2 cellular contexts compared by ENCODE assay signal in genomic region chr20:34898129-34898528, GRCh38. TPM values are rescaled to one million over a fixed set of nuclear protein-coding genes. Genes with fewer than 3 reads are reported as not detected.
"Had no signal": no experiment of that assay in that cellular context is flagged by ENCODE, and none has a peak within 500 bp of the region (broad histone marks: within the 10 kb centered on the region; RNA-seq: fewer than 3 reads in every experiment).

No MANE protein-coding gene starts in this region.

RNA-seq across cellular contexts. Expression of gene MYH7B, which starts 57.5 kb away (rescaled TPM):
- total RNA-seq: HT1080, IMR-90 had no signal
